ENCODE assay signal across 8 cellular contexts in genomic region chr2:44753552-44754285, GRCh38.
DNase-seq lines count a peak whose midpoint lies in the region; ATAC-seq, FAIRE-seq and TF ChIP-seq lines count a peak whose summit lies in the region.

No MANE protein-coding gene starts in this region.

- no peak overlapping the region for H3K27ac ChIP-seq in kidney (ENCODE audit: low read depth in 2 of 2, low read length in 2 of 2)

- DNase-seq in NCI-H69 (lab: John Stamatoyannopoulos, UW) (peak; percentile 64), fibroblast of mammary gland (ENCODE audit: low read depth) (peak; percentile 39), inferior parietal cortex (ENCODE audit: extremely low spot score) (no peak), GM20000 (ENCODE audit: low spot score) (no peak), kidney (no peak), C1 segment of cervical spinal cord (lab: John Stamatoyannopoulos, UW) (no peak)

- H3K4me3 ChIP-seq in fibroblast of mammary gland (ENCODE audit: control insufficient read depth, low read depth, low read length) (no peak overlapping the region), kidney (ENCODE audit: low read length in 2 of 2) (no peak overlapping the region)

- H3K9me3 ChIP-seq in kidney (ENCODE audit: control insufficient read depth in 1 of 2, low read length in 2 of 2), result no peaks in the 10 kb centered on the region

- H3K36me3 ChIP-seq in kidney (ENCODE audit: control insufficient read depth in 1 of 2, insufficient read depth in 2 of 2, low read length in 2 of 2), result no peaks in the 10 kb centered on the region

- no peak for FAIRE-seq in kidney (lab: Jason Lieb, UNC)

- no peak for TF ChIP-seq CTCF in fibroblast of mammary gland (conservative IDR thresholded peaks at IDR 0.05; ENCODE audit: control insufficient read depth, insufficient read depth, low read depth, low read length)
- TF ChIP-seq CTCF in GM20000 (IDR thresholded peaks at IDR 0.05; ENCODE audit: extremely low read depth, missing control alignments), result no peak
- TF ChIP-seq CTCF in kidney (IDR thresholded peaks at IDR 0.05; ENCODE audit: borderline replicate concordance, extremely low read depth, insufficient read depth), result no peak

- intact Hi-C loops in kidney (cut with DNase I), result no loop called here

- no peaks in the 10 kb centered on the region for H3K4me1 ChIP-seq in kidney (ENCODE audit: control insufficient read depth in 1 of 2, insufficient read depth in 1 of 2, low read depth in 1 of 2, low read length in 2 of 2)

- H3K9ac ChIP-seq in kidney (ENCODE audit: low read length in 2 of 2), result no peak overlapping the region

- ATAC-seq in GM18498 (IDR thresholded peaks at IDR 0.05; ENCODE audit: unreplicated experiment) (peak; percentile 96), HG02642 (IDR thresholded peaks at IDR 0.05; ENCODE audit: poor library complexity, unreplicated experiment) (peak; percentile 79)

Comparison
In these comparisons a context has a peak if more than half of its experiments do, and no peak if none do; other contexts are left out.
1. DNase-seq: peak in NCI-H69 (single experiment) and fibroblast of mammary gland (single experiment); none in inferior parietal cortex (single experiment), GM20000 (single experiment), kidney (single experiment) and C1 segment of cervical spinal cord (0 of 14).